17 cellular contexts compared by ENCODE assay signal in the genomic region with DNA sequence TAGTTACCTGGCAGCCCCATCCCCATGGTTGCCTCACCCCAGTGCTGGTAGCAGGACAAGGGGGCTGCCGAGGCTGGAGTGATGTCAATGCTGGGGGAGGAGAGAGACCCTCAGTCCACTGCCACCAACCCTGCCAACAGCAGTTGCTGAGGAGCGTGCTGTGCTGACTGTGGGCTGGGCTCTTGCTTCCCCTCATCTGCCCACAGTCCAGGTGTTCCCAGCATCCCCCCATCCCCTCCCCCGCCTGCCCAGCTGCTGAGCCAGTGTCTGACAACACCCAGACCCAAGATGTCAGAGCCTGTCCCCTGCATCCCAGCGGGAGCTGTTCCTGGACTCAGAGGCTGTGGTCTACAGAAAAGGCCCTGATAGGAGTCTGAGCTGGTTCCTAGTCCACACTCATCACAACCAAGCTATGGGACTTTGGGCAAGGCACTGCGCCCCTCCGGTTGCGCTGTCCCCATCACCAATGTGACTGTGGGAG.
"Had no signal": no experiment of that assay in that cellular context is flagged by ENCODE, and none has a peak within 500 bp of the region (broad histone marks: within the 10 kb centered on the region; RNA-seq: fewer than 3 reads in every experiment).

No MANE protein-coding gene starts in this region.

- ATAC-seq: activated T-cell treated with anti-CD3 and anti-CD28 coated beads, Interleukin-2, amount 50 U/mL, for 4 hours; left cardiac atrium; mucosa of descending colon; naive thymus-derived CD8-positive, alpha-beta T cell had no signal

- H3K9me3 ChIP-seq: breast epithelium, mucosa of descending colon, transverse colon had no signal

- H3K36me3 ChIP-seq: breast epithelium, transverse colon had no signal

- DNase-seq: activated CD4-positive, alpha-beta memory T cell treated with anti-CD3 and anti-CD28 coated beads for 36 hours; activated CD4-positive, alpha-beta T cell treated with anti-CD3 and anti-CD28 coated beads for 1 hour; activated gamma-delta T cell; activated T-cell treated with anti-CD3 and anti-CD28 coated beads, Interleukin-2, amount 50 U/mL, for 4 hours; amygdala; dorsolateral prefrontal cortex; immature natural killer cell; left cardiac atrium; mucosa of descending colon; naive thymus-derived CD8-positive, alpha-beta T cell; right cardiac atrium; stimulated activated CD4-positive, alpha-beta T cell treated with anti-CD3 and anti-CD28 coated beads, Interleukin-1b, Interleukin-23, amount 100 ng/mL, for 48 hours; stimulated activated naive CD4-positive, alpha-beta T cell; substantia nigra; transverse colon had no signal

- H3K27ac ChIP-seq: breast epithelium, dorsolateral prefrontal cortex, transverse colon had no signal

- H3K4me2 ChIP-seq: smooth muscle cell had no signal

- H3K27me3 ChIP-seq: breast epithelium, dorsolateral prefrontal cortex, transverse colon had no signal

- H3K4me3 ChIP-seq: breast epithelium, dorsolateral prefrontal cortex, mucosa of descending colon, smooth muscle cell, transverse colon had no signal
